In the genomic region with DNA sequence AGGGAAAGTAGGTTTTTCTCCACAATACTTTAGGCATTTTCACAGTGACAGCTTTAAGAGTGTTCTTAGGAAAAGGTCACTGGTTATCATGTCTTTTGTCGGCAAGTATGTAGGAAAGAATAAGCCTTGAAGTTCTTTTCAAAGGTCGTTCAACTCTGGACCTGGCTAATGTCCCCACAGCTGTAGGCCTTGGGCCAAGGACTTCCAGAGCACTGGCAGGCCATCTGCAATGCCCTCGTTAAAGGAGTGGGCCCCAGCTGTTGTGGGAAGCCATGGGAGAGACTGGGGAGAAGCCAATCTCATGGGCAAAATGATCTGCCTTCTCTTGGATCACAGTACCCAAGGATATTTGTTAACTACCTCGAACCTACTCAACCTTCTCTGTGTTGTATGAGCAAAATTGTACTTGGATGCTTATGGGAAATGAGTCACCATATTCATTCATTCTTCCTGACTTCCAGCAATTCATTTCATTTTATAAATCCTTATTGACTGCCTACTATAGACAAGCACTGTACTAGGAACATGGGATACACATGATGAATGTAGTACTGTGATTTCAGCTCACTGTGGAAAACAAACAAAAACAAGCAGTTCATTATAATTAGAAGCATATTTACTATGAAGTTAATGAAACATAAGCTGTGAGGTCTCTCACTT, we compare ENCODE assay signal across 2 cellular contexts.
TF ChIP-seq lines count a peak whose summit lies in the region.

No MANE protein-coding gene starts in this region.

TF ChIP-seq in IMR-90, 13 proteins besides CTCF, POLR2A, EP300 and RAD21:
- TF ChIP-seq MXI1 (IDR thresholded peaks at IDR 0.05; ENCODE audit: borderline replicate concordance, low read depth, low read length) (no peak), MAZ (IDR thresholded peaks at IDR 0.05; ENCODE audit: borderline replicate concordance, low read depth, low read length) (no peak), RFX5 (IDR thresholded peaks at IDR 0.05; ENCODE audit: low read depth, low read length) (no peak), RCOR1 (IDR thresholded peaks at IDR 0.05; ENCODE audit: insufficient replicate concordance, low read length) (no peak), NFE2L2 (IDR thresholded peaks at IDR 0.05; ENCODE audit: low read depth, low read length) (no peak), CEBPB (IDR thresholded peaks at IDR 0.05; ENCODE audit: low read depth, low read length) (no peak), MAFK (IDR thresholded peaks at IDR 0.05; ENCODE audit: low read depth, low read length) (no peak), SMC3 (IDR thresholded peaks at IDR 0.05; ENCODE audit: low read depth, low read length) (no peak), BHLHE40 (IDR thresholded peaks at IDR 0.05; ENCODE audit: low read depth, low read length) (no peak), ELK1 (IDR thresholded peaks at IDR 0.05; ENCODE audit: borderline replicate concordance, low read depth, low read length) (no peak), FOS (IDR thresholded peaks at IDR 0.05; ENCODE audit: low read depth, low read length) (no peak)
- TF ChIP-seq, protein P1, sequence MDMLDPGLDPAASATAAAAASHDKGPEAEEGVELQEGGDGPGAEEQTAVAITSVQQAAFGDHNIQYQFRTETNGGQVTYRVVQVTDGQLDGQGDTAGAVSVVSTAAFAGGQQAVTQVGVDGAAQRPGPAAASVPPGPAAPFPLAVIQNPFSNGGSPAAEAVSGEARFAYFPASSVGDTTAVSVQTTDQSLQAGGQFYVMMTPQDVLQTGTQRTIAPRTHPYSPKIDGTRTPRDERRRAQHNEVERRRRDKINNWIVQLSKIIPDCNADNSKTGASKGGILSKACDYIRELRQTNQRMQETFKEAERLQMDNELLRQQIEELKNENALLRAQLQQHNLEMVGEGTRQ (IDR thresholded peaks at IDR 0.05; ENCODE audit: low read depth, low read length) = no peak

TF ChIP-seq in GM23338, 12 proteins besides CTCF, POLR2A, EP300 and RAD21:
- TF ChIP-seq REST (IDR thresholded peaks at IDR 0.05; ENCODE audit: unreplicated experiment) = no peak
- no peak for TF ChIP-seq JUNB (IDR thresholded peaks at IDR 0.05; ENCODE audit: unreplicated experiment)
- TF ChIP-seq, protein P2, sequence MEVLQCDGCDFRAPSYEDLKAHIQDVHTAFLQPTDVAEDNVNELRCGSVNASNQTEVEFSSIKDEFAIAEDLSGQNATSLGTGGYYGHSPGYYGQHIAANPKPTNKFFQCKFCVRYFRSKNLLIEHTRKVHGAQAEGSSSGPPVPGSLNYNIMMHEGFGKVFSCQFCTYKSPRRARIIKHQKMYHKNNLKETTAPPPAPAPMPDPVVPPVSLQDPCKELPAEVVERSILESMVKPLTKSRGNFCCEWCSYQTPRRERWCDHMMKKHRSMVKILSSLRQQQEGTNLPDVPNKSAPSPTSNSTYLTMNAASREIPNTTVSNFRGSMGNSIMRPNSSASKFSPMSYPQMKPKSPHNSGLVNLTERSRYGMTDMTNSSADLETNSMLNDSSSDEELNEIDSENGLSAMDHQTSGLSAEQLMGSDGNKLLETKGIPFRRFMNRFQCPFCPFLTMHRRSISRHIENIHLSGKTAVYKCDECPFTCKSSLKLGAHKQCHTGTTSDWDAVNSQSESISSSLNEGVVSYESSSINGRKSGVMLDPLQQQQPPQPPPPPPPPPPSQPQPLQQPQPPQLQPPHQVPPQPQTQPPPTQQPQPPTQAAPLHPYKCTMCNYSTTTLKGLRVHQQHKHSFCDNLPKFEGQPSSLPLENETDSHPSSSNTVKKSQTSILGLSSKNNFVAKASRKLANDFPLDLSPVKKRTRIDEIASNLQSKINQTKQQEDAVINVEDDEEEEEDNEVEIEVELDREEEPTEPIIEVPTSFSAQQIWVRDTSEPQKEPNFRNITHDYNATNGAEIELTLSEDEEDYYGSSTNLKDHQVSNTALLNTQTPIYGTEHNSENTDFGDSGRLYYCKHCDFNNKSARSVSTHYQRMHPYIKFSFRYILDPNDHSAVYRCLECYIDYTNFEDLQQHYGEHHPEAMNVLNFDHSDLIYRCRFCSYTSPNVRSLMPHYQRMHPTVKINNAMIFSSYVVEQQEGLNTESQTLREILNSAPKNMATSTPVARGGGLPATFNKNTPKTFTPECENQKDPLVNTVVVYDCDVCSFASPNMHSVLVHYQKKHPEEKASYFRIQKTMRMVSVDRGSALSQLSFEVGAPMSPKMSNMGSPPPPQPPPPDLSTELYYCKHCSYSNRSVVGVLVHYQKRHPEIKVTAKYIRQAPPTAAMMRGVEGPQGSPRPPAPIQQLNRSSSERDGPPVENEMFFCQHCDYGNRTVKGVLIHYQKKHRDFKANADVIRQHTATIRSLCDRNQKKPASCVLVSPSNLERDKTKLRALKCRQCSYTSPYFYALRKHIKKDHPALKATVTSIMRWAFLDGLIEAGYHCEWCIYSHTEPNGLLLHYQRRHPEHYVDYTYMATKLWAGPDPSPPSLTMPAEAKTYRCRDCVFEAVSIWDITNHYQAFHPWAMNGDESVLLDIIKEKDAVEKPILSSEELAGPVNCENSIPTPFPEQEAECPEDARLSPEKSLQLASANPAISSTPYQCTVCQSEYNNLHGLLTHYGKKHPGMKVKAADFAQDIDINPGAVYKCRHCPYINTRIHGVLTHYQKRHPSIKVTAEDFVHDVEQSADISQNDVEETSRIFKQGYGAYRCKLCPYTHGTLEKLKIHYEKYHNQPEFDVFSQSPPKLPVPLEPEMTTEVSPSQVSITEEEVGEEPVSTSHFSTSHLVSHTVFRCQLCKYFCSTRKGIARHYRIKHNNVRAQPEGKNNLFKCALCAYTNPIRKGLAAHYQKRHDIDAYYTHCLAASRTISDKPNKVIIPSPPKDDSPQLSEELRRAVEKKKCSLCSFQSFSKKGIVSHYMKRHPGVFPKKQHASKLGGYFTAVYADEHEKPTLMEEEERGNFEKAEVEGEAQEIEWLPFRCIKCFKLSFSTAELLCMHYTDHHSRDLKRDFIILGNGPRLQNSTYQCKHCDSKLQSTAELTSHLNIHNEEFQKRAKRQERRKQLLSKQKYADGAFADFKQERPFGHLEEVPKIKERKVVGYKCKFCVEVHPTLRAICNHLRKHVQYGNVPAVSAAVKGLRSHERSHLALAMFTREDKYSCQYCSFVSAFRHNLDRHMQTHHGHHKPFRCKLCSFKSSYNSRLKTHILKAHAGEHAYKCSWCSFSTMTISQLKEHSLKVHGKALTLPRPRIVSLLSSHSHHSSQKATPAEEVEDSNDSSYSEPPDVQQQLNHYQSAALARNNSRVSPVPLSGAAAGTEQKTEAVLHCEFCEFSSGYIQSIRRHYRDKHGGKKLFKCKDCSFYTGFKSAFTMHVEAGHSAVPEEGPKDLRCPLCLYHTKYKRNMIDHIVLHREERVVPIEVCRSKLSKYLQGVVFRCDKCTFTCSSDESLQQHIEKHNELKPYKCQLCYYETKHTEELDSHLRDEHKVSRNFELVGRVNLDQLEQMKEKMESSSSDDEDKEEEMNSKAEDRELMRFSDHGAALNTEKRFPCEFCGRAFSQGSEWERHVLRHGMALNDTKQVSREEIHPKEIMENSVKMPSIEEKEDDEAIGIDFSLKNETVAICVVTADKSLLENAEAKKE (CRISPR knock-in tag; IDR thresholded peaks at IDR 0.05) = no peak
- no peak for TF ChIP-seq CREB1 (CRISPR knock-in tag; IDR thresholded peaks at IDR 0.05; ENCODE audit: low read depth)
